12 cellular contexts compared by ENCODE assay signal in genomic region chr1:35433714-35434113, GRCh38.
"Had no signal": no experiment of that assay in that cellular context is flagged by ENCODE, and none has a peak within 500 bp of the region (broad histone marks: within the 10 kb centered on the region; RNA-seq: fewer than 3 reads in every experiment).

No MANE protein-coding gene starts in this region.

- H3K27me3 ChIP-seq: colonic mucosa, foreskin keratinocyte, pancreas had no signal

- H3K27ac ChIP-seq: colonic mucosa, foreskin keratinocyte, pancreas, thoracic aorta had no signal

- DNase-seq: activated CD4-positive, CD25-positive, alpha-beta regulatory T cell treated with anti-CD3 and anti-CD28 coated beads, Interleukin-2, amount 50 U/mL, for 72 hours; activated effector memory CD4-positive, alpha-beta T cell treated with anti-CD3 and anti-CD28 coated beads, Interleukin-2, amount 50 U/mL, for 16 hours; caudate nucleus; colonic mucosa; foreskin keratinocyte; head of caudate nucleus; kidney glomerular epithelial cell; pancreas; stimulated activated CD4-positive, alpha-beta T cell treated with anti-CD3 and anti-CD28 coated beads, Interleukin-1b, Interleukin-23, amount 100 ng/mL, for 48 hours had no signal

- FAIRE-seq: pancreas had no signal

- H3K4me1 Mint-ChIP-seq: nephron had no signal

- H3K9me3 Mint-ChIP-seq: activated naive CD4-positive, alpha-beta T cell treated with anti-CD3 and anti-CD28 coated beads, Interleukin-2, amount 50 U/mL, for 24 hours; nephron had no signal

- H3K9me3 ChIP-seq: colonic mucosa, pancreas, thoracic aorta had no signal

- H3K27me3 Mint-ChIP-seq: activated naive CD4-positive, alpha-beta T cell treated with anti-CD3 and anti-CD28 coated beads, Interleukin-2, amount 50 U/mL, for 24 hours had no signal

- H3K4me3 Mint-ChIP-seq: activated naive CD4-positive, alpha-beta T cell treated with anti-CD3 and anti-CD28 coated beads, Interleukin-2, amount 50 U/mL, for 24 hours; nephron had no signal

- H3K4me3 ChIP-seq: colonic mucosa, pancreas, thoracic aorta had no signal

- ATAC-seq: foreskin keratinocyte, pancreas had no signal

- H3K27ac Mint-ChIP-seq: activated naive CD4-positive, alpha-beta T cell treated with anti-CD3 and anti-CD28 coated beads, Interleukin-2, amount 50 U/mL, for 24 hours; nephron had no signal

- H3K4me1 ChIP-seq: colonic mucosa, foreskin keratinocyte, pancreas had no signal
